ENCODE assay signal across 18 cellular contexts in the genomic region with DNA sequence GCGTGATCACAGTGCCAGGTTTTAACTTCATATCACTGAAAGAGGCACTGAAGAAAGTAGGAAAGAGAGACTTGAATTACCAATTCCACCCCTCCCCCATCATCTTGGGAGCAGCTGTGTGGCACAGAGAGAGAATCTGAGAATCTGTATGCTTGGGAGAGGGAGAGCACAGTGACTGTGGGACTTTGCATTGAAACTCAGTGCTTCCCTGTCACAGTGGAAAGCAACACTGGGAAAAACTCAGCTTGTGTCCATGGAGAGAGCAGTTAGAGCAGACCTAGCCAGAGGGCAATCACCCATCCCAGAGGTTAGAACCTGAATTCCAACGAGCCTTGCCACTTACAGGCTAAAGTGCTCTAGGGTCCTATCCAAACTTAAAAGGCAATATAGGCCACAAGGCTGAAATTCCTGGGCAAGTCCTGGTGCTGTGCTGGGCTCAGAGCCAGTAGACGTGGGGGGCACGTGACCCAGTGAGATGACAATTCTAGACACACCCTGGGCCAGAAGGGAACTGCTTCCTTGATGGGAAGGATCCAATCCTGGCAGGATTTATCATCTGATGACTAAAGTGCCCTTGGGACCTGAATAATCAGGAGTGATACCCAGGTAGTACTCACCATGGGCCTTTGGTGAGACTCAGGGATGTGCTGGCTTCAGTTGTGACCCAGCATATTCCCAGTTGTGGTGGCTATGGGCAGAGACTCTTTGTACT. TPM values are rescaled to one million over a fixed set of nuclear protein-coding genes. Genes with fewer than 3 reads are reported as not detected.
"Had no signal": no experiment of that assay in that cellular context is flagged by ENCODE, and none has a peak within 500 bp of the region (broad histone marks: within the 10 kb centered on the region; RNA-seq: fewer than 3 reads in every experiment).

No MANE protein-coding gene starts in this region.

- H3K27ac Mint-ChIP-seq: activated CD4-positive, alpha-beta T cell treated with anti-CD3 and anti-CD28 coated beads, Interleukin-2, amount 10 ng/mL, durations not matched to agents 24 days and 14 days; activated naive CD4-positive, alpha-beta T cell treated with anti-CD3 and anti-CD28 coated beads for 36 hours; activated T-helper 17 cell treated with anti-CD3 and anti-CD28 coated beads, Interleukin-2, amount 50 U/mL, for 72 hours; immature natural killer cell; neural progenitor cell; stimulated activated naive CD8-positive, alpha-beta T cell treated with anti-CD3 and anti-CD28 coated beads, Interleukin-15, Interleukin-2, amounts not matched to agents 100 ng/mL and 50 ng/mL, for 24 hours; WTC11 had no signal

- H3K27me3 ChIP-seq: left lung, neural progenitor cell, ovary, testis had no signal

- H3K27ac ChIP-seq: coronary artery, left lung, neural progenitor cell, ovary, testis had no signal

- H3K36me3 ChIP-seq: left lung, neural progenitor cell, ovary had no signal

- H3K36me3 Mint-ChIP-seq: neural progenitor cell had no signal

- ATAC-seq: activated T-helper 17 cell treated with anti-CD3 and anti-CD28 coated beads, Interleukin-2, amount 50 U/mL, for 72 hours; WTC11 had no signal

- H3K4me1 ChIP-seq: left lung, neural progenitor cell, testis had no signal

- H3K4me3 ChIP-seq: coronary artery, left lung, neural progenitor cell, ovary, testis had no signal

- H3K9me3 ChIP-seq: ovary, testis had no signal

- DNase-seq: activated CD4-positive, alpha-beta T cell treated with anti-CD3 and anti-CD28 coated beads, Interleukin-2, amount 10 ng/mL, durations not matched to agents 24 days and 14 days; activated naive CD4-positive, alpha-beta T cell treated with anti-CD3 and anti-CD28 coated beads for 36 hours; activated T-cell treated with anti-CD3 and anti-CD28 coated beads for 4 hours; caudate nucleus; effector CD8-positive, alpha-beta T cell; immature natural killer cell; mesendoderm; ovary; stimulated activated CD4-positive, alpha-beta T cell treated with anti-CD3 and anti-CD28 coated beads, Interleukin-4, amount 100 ng/mL, for 1 hour; stimulated activated CD8-positive, alpha-beta memory T cell treated with anti-CD3 and anti-CD28 coated beads, Interleukin-4, amount 100 ng/mL, for 48 hours; testis had no signal

RNA-seq across cellular contexts. Expression of a gene that starts 15.5 kb away (rescaled TPM):
- total RNA-seq: activated CD4-positive, alpha-beta T cell treated with anti-CD3 and anti-CD28 coated beads, Interleukin-2, amount 10 ng/mL, durations not matched to agents 24 days and 14 days; activated naive CD4-positive, alpha-beta T cell treated with anti-CD3 and anti-CD28 coated beads for 36 hours; activated T-helper 17 cell treated with anti-CD3 and anti-CD28 coated beads, Interleukin-2, amount 50 U/mL, for 72 hours; epithelial cell of proximal tubule had no signal

RNA-seq across cellular contexts. Expression of a gene that starts 22.8 kb away (rescaled TPM):
- total RNA-seq: WTC11 had no signal
